Comparison of ENCODE assay signal across 22 cellular contexts in genomic region chr6:41653642-41654432, GRCh38. TPM values are rescaled to one million over a fixed set of nuclear protein-coding genes. Genes with fewer than 3 reads are reported as not detected.
"Had no signal": no experiment of that assay in that cellular context is flagged by ENCODE, and none has a peak within 500 bp of the region (broad histone marks: within the 10 kb centered on the region; RNA-seq: fewer than 3 reads in every experiment).

No MANE protein-coding gene starts in this region.

- H3K36me3 ChIP-seq: neutrophil, uterus had no signal

- H3K27ac Mint-ChIP-seq: activated CD4-positive, alpha-beta T cell treated with anti-CD3 and anti-CD28 coated beads, Interleukin-2, amount 10 ng/mL, durations not matched to agents 7 days and 5 days; activated CD8-positive, alpha-beta T cell treated with anti-CD3 and anti-CD28 coated beads, Interleukin-2, amount 10 ng/mL, durations not matched to agents 7 days and 5 days; activated T-cell treated with anti-CD3 and anti-CD28 coated beads, Interleukin-2, amount 50 U/mL, for 24 hours; activated T-helper 2 cell treated with anti-CD3 and anti-CD28 coated beads, Interferon-gamma antibody, Interleukin-2, Interleukin-4, amounts not matched to agents 10 μg/mL and 5 μg/mL and 100 μg/mL, durations not matched to agents 14 hours and 24 hours and 36 hours had no signal

- H3K9me3 ChIP-seq: neutrophil, tibial artery, uterus had no signal

- H3K4me3 Mint-ChIP-seq: activated CD4-positive, alpha-beta T cell treated with anti-CD3 and anti-CD28 coated beads, Interleukin-2, amount 10 ng/mL, durations not matched to agents 7 days and 5 days; activated CD8-positive, alpha-beta T cell treated with anti-CD3 and anti-CD28 coated beads, Interleukin-2, amount 10 ng/mL, durations not matched to agents 7 days and 5 days; activated T-cell treated with anti-CD3 and anti-CD28 coated beads, Interleukin-2, amount 50 U/mL, for 24 hours; brain had no signal

- H3K4me1 Mint-ChIP-seq: activated CD4-positive, alpha-beta T cell treated with anti-CD3 and anti-CD28 coated beads, Interleukin-2, amount 10 ng/mL, durations not matched to agents 7 days and 5 days had no signal

- H3K27me3 ChIP-seq: neutrophil, uterus had no signal

- H3K4me3 ChIP-seq: dorsolateral prefrontal cortex, tibial artery, uterus had no signal

- H3K4me1 ChIP-seq: foreskin keratinocyte, tibial artery, uterus had no signal

- H3K27me3 Mint-ChIP-seq: brain had no signal

- H3K27ac ChIP-seq: dorsolateral prefrontal cortex, epithelial cell of prostate, foreskin keratinocyte, neutrophil, tibial artery, uterus had no signal

- DNase-seq: activated CD4-positive, alpha-beta T cell treated with anti-CD3 and anti-CD28 coated beads, Interleukin-2, amount 10 ng/mL, durations not matched to agents 7 days and 5 days; activated CD8-positive, alpha-beta T cell treated with anti-CD3 and anti-CD28 coated beads, Interleukin-2, amount 10 ng/mL, durations not matched to agents 7 days and 5 days; activated naive CD4-positive, alpha-beta T cell treated with Interleukin-2 at 50 U/mL for 16 hours; activated T-cell treated with anti-CD3 and anti-CD28 coated beads, Interleukin-2, amount 50 U/mL, for 24 hours; caudate nucleus; foreskin keratinocyte; glutamatergic neuron; hypothalamus; mammary epithelial cell; retina; stimulated activated CD4-positive, alpha-beta T cell treated with anti-CD3 and anti-CD28 coated beads, Interleukin-2, amount 100 ng/mL, for 24 hours; stimulated activated naive CD4-positive, alpha-beta T cell treated with Interleukin-2 at 50 U/mL for 16 hours; tibial artery; uterus had no signal

- H3K9me3 Mint-ChIP-seq: activated CD4-positive, alpha-beta T cell treated with anti-CD3 and anti-CD28 coated beads, Interleukin-2, amount 10 ng/mL, durations not matched to agents 7 days and 5 days; activated T-cell treated with anti-CD3 and anti-CD28 coated beads, Interleukin-2, amount 50 U/mL, for 24 hours; activated T-helper 2 cell treated with anti-CD3 and anti-CD28 coated beads, Interferon-gamma antibody, Interleukin-2, Interleukin-4, amounts not matched to agents 10 μg/mL and 5 μg/mL and 100 μg/mL, durations not matched to agents 14 hours and 24 hours and 36 hours; brain had no signal

- ATAC-seq: activated CD4-positive, CD25-positive, alpha-beta regulatory T cell treated with anti-CD3 and anti-CD28 coated beads, Interleukin-2, amount 50 U/mL, for 24 hours; activated CD8-positive, alpha-beta T cell treated with anti-CD3 and anti-CD28 coated beads, Interleukin-2, amount 10 ng/mL, durations not matched to agents 7 days and 5 days; foreskin keratinocyte had no signal

RNA-seq across cellular contexts. Expression of gene MDFI, which starts 15.6 kb away (rescaled TPM):
- total RNA-seq: activated CD4-positive, alpha-beta T cell treated with anti-CD3 and anti-CD28 coated beads, Interleukin-2, amount 10 ng/mL, durations not matched to agents 7 days and 5 days; activated CD8-positive, alpha-beta T cell treated with anti-CD3 and anti-CD28 coated beads, Interleukin-2, amount 10 ng/mL, durations not matched to agents 7 days and 5 days; activated T-helper 2 cell treated with anti-CD3 and anti-CD28 coated beads, Interferon-gamma antibody, Interleukin-2, Interleukin-4, amounts not matched to agents 10 μg/mL and 5 μg/mL and 100 μg/mL, durations not matched to agents 14 hours and 24 hours and 36 hours; T-helper 1 cell treated with Interleukin-12 subunit alpha and Interleukin-12 subunit beta and Interleukin-4 antibody, amounts not matched to agents 30 ng/mL and 1 ng/mL, for 36 hours had no signal
- polyA plus RNA-seq: fibroblast of lung had no signal
